20 cellular contexts compared by ENCODE assay signal in the genomic region with DNA sequence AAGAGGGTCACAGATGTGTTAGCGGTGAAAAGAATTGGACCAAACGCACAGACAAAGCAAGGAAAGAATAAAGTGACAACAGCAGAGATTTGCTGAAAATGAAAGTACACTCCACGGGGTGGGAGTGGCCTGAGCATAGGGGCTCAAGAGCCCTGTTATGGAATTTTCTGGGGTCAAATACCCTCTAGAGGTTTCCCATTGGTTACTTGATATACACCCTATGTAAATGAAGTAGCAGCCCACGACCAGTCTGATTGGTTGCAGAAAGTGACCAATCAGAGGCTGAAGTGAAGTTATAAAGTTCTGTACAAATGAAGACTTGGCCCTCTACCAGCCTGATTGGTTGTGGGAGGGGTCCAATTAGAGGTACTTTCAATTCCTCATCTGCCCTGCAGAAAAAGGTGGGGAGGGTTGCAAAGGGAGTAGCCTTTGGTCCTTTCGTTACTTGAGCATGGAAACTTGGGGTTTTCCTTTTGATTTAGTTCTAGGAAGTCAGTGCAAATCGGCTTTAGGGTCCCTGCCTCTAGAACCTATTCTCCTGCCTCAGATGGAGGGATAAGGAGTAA.
A peak's percentile ranks its signal among the peaks of the same experiment; 100 is the strongest.
DNase-seq lines count a peak whose midpoint lies in the region; ATAC-seq, FAIRE-seq and TF ChIP-seq lines count a peak whose summit lies in the region.
"Had no signal": no experiment of that assay in that cellular context is flagged by ENCODE, and none has a peak within 500 bp of the region (broad histone marks: within the 10 kb centered on the region; RNA-seq: fewer than 3 reads in every experiment).

No MANE protein-coding gene starts in this region.

- H3K27me3 ChIP-seq in trophoblast cell (ENCODE audit: insufficient read depth, low read length) (no peaks in the 10 kb centered on the region), neural progenitor cell (no peaks in the 10 kb centered on the region)

- H4K20me1 ChIP-seq in neural progenitor cell (ENCODE audit: low read depth) = no peaks in the 10 kb centered on the region

- H2BK5ac ChIP-seq in trophoblast cell (ENCODE audit: low read depth, low read length, poor library complexity) = no peak overlapping the region

- peaks cover 5% of the 10 kb centered on the region for H3K9me3 Mint-ChIP-seq in WTC11
- no peaks in the 10 kb centered on the region for H3K9me3 Mint-ChIP-seq in neural progenitor cell
- H3K9me3 Mint-ChIP-seq: H9 had no signal

- TF ChIP-seq CTCF in WTC11 (IDR thresholded peaks at IDR 0.05) (no peak), neural progenitor cell (IDR thresholded peaks at IDR 0.05) (no peak)

- H3K27ac Mint-ChIP-seq in WTC11 = no peak overlapping the region
- H3K27ac Mint-ChIP-seq in neural progenitor cell = no peak overlapping the region
- H3K27ac Mint-ChIP-seq: CD4-positive, alpha-beta memory T cell; H9; IgD-negative memory B cell had no signal

- WGBS in trophoblast cell (ENCODE audit: extremely low coverage, insufficient coverage, insufficient read length) = no CpG with 5 or more reads among the region's 6 CpGs

- H4K12ac ChIP-seq in trophoblast cell (ENCODE audit: low read depth, low read length) = no peak overlapping the region

- no peak overlapping the region for H2AK5ac ChIP-seq in trophoblast cell (ENCODE audit: low read length)

- CTCF ChIA-PET in WTC11 (lab: Charles Lee) = no interaction called here

- no peak overlapping the region for H2AFZ ChIP-seq in trophoblast cell (ENCODE audit: insufficient read depth, low read length, poor library complexity)
- H2AFZ ChIP-seq in neural progenitor cell (replicated peaks) = no peak overlapping the region

- H2BK120ac ChIP-seq in trophoblast cell (ENCODE audit: insufficient read depth, low read length, poor library complexity) = no peak overlapping the region

- H3K4ac ChIP-seq in trophoblast cell (ENCODE audit: low read depth, low read length) = no peak overlapping the region

- no peak overlapping the region for H3K27ac ChIP-seq in trophoblast cell (ENCODE audit: low read depth, low read length)
- no peak overlapping the region for H3K27ac ChIP-seq in neural progenitor cell

- no peak overlapping the region for H3K18ac ChIP-seq in trophoblast cell (ENCODE audit: low read length)

- H3K4me2 ChIP-seq in trophoblast cell (ENCODE audit: low read length) (no peak overlapping the region), neural progenitor cell (no peak overlapping the region)

- no peaks in the 10 kb centered on the region for H3F3A ChIP-seq in neural progenitor cell (ENCODE audit: low read depth)

- H2BK12ac ChIP-seq in trophoblast cell (ENCODE audit: low read length) = no peak overlapping the region

- peak; percentile 39; the same call in 1 of the 2 replicates for ATAC-seq in WTC11
- no peak for ATAC-seq in GM21529 (IDR thresholded peaks at IDR 0.05; ENCODE audit: unreplicated experiment)

- no peaks in the 10 kb centered on the region for H3K79me2 ChIP-seq in trophoblast cell (ENCODE audit: control insufficient read depth, insufficient read depth, low read length, poor library complexity)
- no peaks in the 10 kb centered on the region for H3K79me2 ChIP-seq in neural progenitor cell (ENCODE audit: low read depth)

- DNase-seq in GM12891 (ENCODE audit: insufficient read length, low spot score) = no peak
- DNase-seq in NAMALWA (ENCODE audit: low spot score) = peak; percentile 22
- no peak for DNase-seq in WTC11 (ENCODE audit: low spot score)
- DNase-seq in putamen (ENCODE audit: low spot score) = no peak
- DNase-seq in trophoblast cell = no peak
- no peak for DNase-seq in neural progenitor cell (ENCODE audit: low spot score)
- DNase-seq: CD4-positive, alpha-beta memory T cell; DMS79 treated with DMSO at 0.1 percent for 48 hours; GF-D8; H9; NCI-H146; NCI-H2081 treated with DMSO at 0.1 percent for 48 hours; NCI-H510A treated with DMSO at 0.1 percent for 48 hours; NCI-H82; SIG-M5; T-helper 2 cell had no signal

- H3K36me3 Mint-ChIP-seq in WTC11 (no peaks in the 10 kb centered on the region), neural progenitor cell (no peaks in the 10 kb centered on the region)
- H3K36me3 Mint-ChIP-seq: CD4-positive, alpha-beta memory T cell; IgD-negative memory B cell had no signal

- POLR2A ChIA-PET in WTC11 (lab: Charles Lee) = no interaction called here

- H3K9me3 ChIP-seq in trophoblast cell (ENCODE audit: insufficient read depth, low read depth, low read length) (no peaks in the 10 kb centered on the region), neural progenitor cell (ENCODE audit: low read depth) (no peaks in the 10 kb centered on the region)

- H3K23ac ChIP-seq in trophoblast cell (ENCODE audit: low read length) = no peak overlapping the region

- no peak overlapping the region for H4K8ac ChIP-seq in trophoblast cell (ENCODE audit: low read depth, low read length)

- H3K4me1 ChIP-seq in trophoblast cell (ENCODE audit: control insufficient read depth in 1 of 2, insufficient read depth in 2 of 2, low read length in 2 of 2) (no peaks in the 10 kb centered on the region), neural progenitor cell (peaks cover 5% of the 10 kb centered on the region)

- H4K91ac ChIP-seq in trophoblast cell (ENCODE audit: low read depth, low read length) = no peak overlapping the region

- H3K4me3 Mint-ChIP-seq in WTC11 (no peak overlapping the region), neural progenitor cell (no peak overlapping the region)
- H3K4me3 Mint-ChIP-seq: H9, IgD-negative memory B cell had no signal

- H3K14ac ChIP-seq in trophoblast cell (ENCODE audit: low read length) = no peak overlapping the region

- no peaks in the 10 kb centered on the region for H3K79me1 ChIP-seq in trophoblast cell (ENCODE audit: low read length)

- H3K36me3 ChIP-seq in trophoblast cell (ENCODE audit: control insufficient read depth in 1 of 2, insufficient read depth in 2 of 2, low read length in 2 of 2) (no peaks in the 10 kb centered on the region), neural progenitor cell (no peaks in the 10 kb centered on the region)

- H3K4me1 Mint-ChIP-seq in WTC11 (peaks cover 11% of the 10 kb centered on the region), neural progenitor cell (peaks cover 2% of the 10 kb centered on the region)

- FAIRE-seq in GM12891 (lab: Jason Lieb, UNC) = no peak
- FAIRE-seq: D721Med, RCC 7860 had no signal

- H3K27me3 Mint-ChIP-seq in WTC11 (ENCODE audit: low read depth) (no peaks in the 10 kb centered on the region), neural progenitor cell (ENCODE audit: insufficient read depth, low read depth) (no peaks in the 10 kb centered on the region)

- H3K4me3 ChIP-seq in trophoblast cell (ENCODE audit: low read depth, low read length) (no peak overlapping the region), neural progenitor cell (no peak overlapping the region)

- H3K9ac ChIP-seq in trophoblast cell (ENCODE audit: low read length) = no peak overlapping the region
- H3K9ac ChIP-seq in neural progenitor cell = no peak overlapping the region

- no peak for TF ChIP-seq POLR2A in GM12891 (IDR thresholded peaks at IDR 0.05; ENCODE audit: low read depth, low read length)

TF ChIP-seq in GM12891, 5 proteins besides CTCF, POLR2A, EP300 and RAD21:
- TF ChIP-seq POU2F2 (IDR thresholded peaks at IDR 0.05; ENCODE audit: low read depth, low read length) (no peak), SPI1 (IDR thresholded peaks at IDR 0.05; ENCODE audit: low read depth, low read length) (peak; percentile 35; the same call in 1 of the 2 replicates), POLR2AphosphoS5 (IDR thresholded peaks at IDR 0.05; ENCODE audit: low read depth, low read length) (no peak)
TF ChIP-seq in GM12891: peak in this region for 1.

TF ChIP-seq in WTC11, 78 proteins besides CTCF, POLR2A, EP300 and RAD21 (continues in another document):
- TF ChIP-seq HMGXB4 (CRISPR knock-in tag; IDR thresholded peaks at IDR 0.05) (no peak), TEAD1 (CRISPR knock-in tag; IDR thresholded peaks at IDR 0.05) (no peak), MLX (CRISPR knock-in tag; IDR thresholded peaks at IDR 0.05) (no peak)
- TF ChIP-seq, protein P1, sequence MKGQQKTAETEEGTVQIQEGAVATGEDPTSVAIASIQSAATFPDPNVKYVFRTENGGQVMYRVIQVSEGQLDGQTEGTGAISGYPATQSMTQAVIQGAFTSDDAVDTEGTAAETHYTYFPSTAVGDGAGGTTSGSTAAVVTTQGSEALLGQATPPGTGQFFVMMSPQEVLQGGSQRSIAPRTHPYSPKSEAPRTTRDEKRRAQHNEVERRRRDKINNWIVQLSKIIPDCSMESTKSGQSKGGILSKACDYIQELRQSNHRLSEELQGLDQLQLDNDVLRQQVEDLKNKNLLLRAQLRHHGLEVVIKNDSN (CRISPR knock-in tag; IDR thresholded peaks at IDR 0.05) = no peak
- TF ChIP-seq, protein P2, sequence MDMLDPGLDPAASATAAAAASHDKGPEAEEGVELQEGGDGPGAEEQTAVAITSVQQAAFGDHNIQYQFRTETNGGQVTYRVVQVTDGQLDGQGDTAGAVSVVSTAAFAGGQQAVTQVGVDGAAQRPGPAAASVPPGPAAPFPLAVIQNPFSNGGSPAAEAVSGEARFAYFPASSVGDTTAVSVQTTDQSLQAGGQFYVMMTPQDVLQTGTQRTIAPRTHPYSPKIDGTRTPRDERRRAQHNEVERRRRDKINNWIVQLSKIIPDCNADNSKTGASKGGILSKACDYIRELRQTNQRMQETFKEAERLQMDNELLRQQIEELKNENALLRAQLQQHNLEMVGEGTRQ (CRISPR knock-in tag; IDR thresholded peaks at IDR 0.05) = no peak
